Comparison of ENCODE assay signal across 13 cellular contexts in the genomic region with DNA sequence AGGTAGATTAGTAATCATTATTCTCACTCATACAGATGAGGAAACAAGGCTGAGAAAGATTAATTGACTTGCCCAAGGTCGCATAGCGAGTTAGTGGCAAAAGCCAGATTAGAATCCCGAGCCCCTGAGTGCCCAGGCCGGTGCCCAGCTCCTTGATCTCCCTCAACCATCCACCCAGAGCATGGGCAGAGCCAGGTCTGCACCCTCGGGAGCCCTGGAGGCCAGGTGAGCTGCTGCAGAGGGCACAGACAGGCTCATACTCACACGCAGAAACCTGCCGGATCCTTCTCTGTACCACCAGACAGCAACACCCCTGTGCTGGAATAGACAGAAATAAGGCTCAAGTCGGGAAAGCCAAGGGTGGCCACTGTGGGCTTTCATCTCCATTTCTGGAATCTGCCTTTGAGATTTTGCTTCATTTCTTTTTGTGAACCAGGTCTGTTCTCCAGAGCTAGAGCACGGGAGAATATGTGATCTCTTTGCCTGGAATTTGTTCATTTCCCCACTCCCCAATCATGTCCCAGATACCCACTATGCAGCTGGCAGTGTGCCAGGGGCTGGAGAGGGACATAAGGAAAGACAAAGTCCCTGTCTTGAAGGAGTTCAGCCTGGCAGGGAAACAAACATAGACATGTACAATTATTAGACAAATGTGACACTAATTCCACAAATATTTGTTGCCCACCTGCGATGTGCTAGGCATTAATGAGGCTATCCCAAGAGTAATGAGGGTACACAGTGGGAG.
"Had no signal": no experiment of that assay in that cellular context is flagged by ENCODE, and none has a peak within 500 bp of the region (broad histone marks: within the 10 kb centered on the region; RNA-seq: fewer than 3 reads in every experiment).

No MANE protein-coding gene starts in this region.

- DNase-seq: activated CD4-positive, alpha-beta T cell treated with anti-CD3 and anti-CD28 coated beads for 1 hour; activated CD4-positive, alpha-beta T cell treated with anti-CD3 and anti-CD28 coated beads, Interleukin-2, amount 50 U/mL, for 48 hours; activated gamma-delta T cell treated with Interleukin-2 at 50 U/mL for 16 hours; activated naive CD8-positive, alpha-beta T cell treated with anti-CD3 and anti-CD28 coated beads for 36 hours; activated T-cell treated with anti-CD3 and anti-CD28 coated beads, Interleukin-2, amount 50 U/mL, for 48 hours; glutamatergic neuron; immature natural killer cell; left colon; mesendoderm; small intestine; T-helper 9 cell had no signal

- ATAC-seq: esophagus mucosa; left colon; stimulated activated memory B cell treated with anti-CD40 and anti-IgM and Interleukin-4, amounts not matched to agents 10 μg/mL and 1 μg/mL and 100 μg/mL, for 72 hours had no signal
